Comparison of ENCODE assay signal across 8 cellular contexts in the genomic region with DNA sequence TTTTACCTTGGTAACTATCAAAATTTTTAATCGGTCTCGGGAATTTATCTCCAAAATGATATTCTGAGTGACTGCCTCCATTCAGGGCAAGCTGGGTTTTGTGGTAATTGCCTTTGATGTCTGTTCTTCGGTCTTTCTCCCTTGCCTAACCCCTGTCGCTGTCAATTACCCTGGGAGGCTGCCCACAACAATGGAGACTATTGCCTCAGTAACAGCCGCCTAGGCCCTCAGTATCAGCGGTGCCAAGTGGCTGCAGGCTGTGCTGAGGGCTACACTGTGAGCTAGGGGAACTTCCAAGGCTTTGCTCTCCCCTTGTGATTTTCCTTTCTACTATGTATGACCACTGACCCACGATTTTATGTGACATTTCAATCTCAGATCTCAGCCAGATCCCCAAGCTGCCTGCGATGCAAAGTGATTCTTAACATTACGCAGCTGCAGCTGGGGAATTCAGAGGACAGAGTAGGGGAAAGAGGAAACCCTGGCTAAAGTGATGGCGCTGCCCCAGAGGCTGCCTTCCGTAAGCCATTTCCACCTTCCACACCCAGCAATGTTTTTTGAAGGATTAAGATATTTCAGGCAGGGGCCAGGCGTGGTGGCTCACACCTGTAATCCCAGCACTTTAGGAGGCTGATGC. TPM values are rescaled to one million over a fixed set of nuclear protein-coding genes. Genes with fewer than 3 reads are reported as not detected.
DNase-seq lines count a peak whose midpoint lies in the region; ATAC-seq and TF ChIP-seq lines count a peak whose summit lies in the region.

No MANE protein-coding gene starts in this region.

- intact Hi-C loops in OCI-LY7 (cut with micrococcal nuclease; ENCODE audit: unreplicated experiment), result no loop called here
- intact Hi-C loops in head of caudate nucleus (cut with DNase I), result no loop called here
- intact Hi-C loops in CD4-positive, alpha-beta T cell (cut with DNase I, micrococcal nuclease), result no loop called here
- intact Hi-C loops in activated CD4-positive, alpha-beta T cell treated with anti-CD3 and anti-CD28 coated beads for 36 hours (cut with DNase I, micrococcal nuclease), result no loop called here

- ATAC-seq in stimulated activated naive CD8-positive, alpha-beta T cell treated with anti-CD3 and anti-CD28 coated beads, Interleukin-15, amount 100 ng/mL, for 72 hours, result peak; percentile 70
- ATAC-seq in CD4-positive, alpha-beta T cell (ENCODE audit: poor library complexity), result no peak
- ATAC-seq in GM18498 (IDR thresholded peaks at IDR 0.05; ENCODE audit: unreplicated experiment), result no peak
- ATAC-seq in activated CD4-positive, alpha-beta T cell treated with anti-CD3 and anti-CD28 coated beads for 36 hours, result no peak

- H4K20me1 ChIP-seq in OCI-LY7 (ENCODE audit: insufficient read depth, low read length), result no peaks in the 10 kb centered on the region

- peak overlapping the region; percentile 68; the same call in 1 of the 2 replicates for H2AFZ ChIP-seq in OCI-LY7 (ENCODE audit: low read length)

- H3K79me2 ChIP-seq in OCI-LY7 (ENCODE audit: insufficient read depth, low read depth, low read length), result no peaks in the 10 kb centered on the region

- no peaks in the 10 kb centered on the region for H3K9me3 ChIP-seq in OCI-LY7 (ENCODE audit: low read length)
- H3K9me3 ChIP-seq in CD4-positive, alpha-beta T cell (ENCODE audit: control insufficient read depth, low read length), result no peaks in the 10 kb centered on the region

- peaks cover 7% of the 10 kb centered on the region for H3K4me1 Mint-ChIP-seq in stimulated activated naive CD8-positive, alpha-beta T cell treated with anti-CD3 and anti-CD28 coated beads, Interleukin-15, amount 100 ng/mL, for 72 hours
- peaks cover 9% of the 10 kb centered on the region for H3K4me1 Mint-ChIP-seq in CD4-positive, alpha-beta T cell (ENCODE audit: low read depth)
- peaks cover 7% of the 10 kb centered on the region for H3K4me1 Mint-ChIP-seq in activated CD4-positive, alpha-beta T cell treated with anti-CD3 and anti-CD28 coated beads for 36 hours

- H3K36me3 Mint-ChIP-seq in CD4-positive, alpha-beta T cell (ENCODE audit: low read depth), result no peaks in the 10 kb centered on the region
- H3K36me3 Mint-ChIP-seq in activated CD4-positive, alpha-beta T cell treated with anti-CD3 and anti-CD28 coated beads for 36 hours (ENCODE audit: low read depth), result no peaks in the 10 kb centered on the region

- H3K9me2 ChIP-seq in OCI-LY7 (ENCODE audit: insufficient read depth, low read length), result no peaks in the 10 kb centered on the region

- no peaks in the 10 kb centered on the region for H3K36me3 ChIP-seq in OCI-LY7 (ENCODE audit: insufficient read depth, low read length)

- no peak overlapping the region for H3K27ac Mint-ChIP-seq in stimulated activated naive CD8-positive, alpha-beta T cell treated with anti-CD3 and anti-CD28 coated beads, Interleukin-15, amount 100 ng/mL, for 72 hours
- H3K27ac Mint-ChIP-seq in CD4-positive, alpha-beta T cell, result no peak overlapping the region
- H3K27ac Mint-ChIP-seq in activated CD4-positive, alpha-beta T cell treated with anti-CD3 and anti-CD28 coated beads for 36 hours, result no peak overlapping the region

- BruUV-seq in OCI-LY7 (replicated peaks; lab: Mats Ljungman, UMichigan), result no TSS peak

- POLR2A ChIA-PET in OCI-LY7 (lab: Charles Lee), result interaction anchor here (0.6 to 1.7 kb wide), 4 partner anchors 11 to 39 kb away, joined by 3 to 4 read pairs (median 4); no protein-coding TSS in a partner anchor
- POLR2A ChIA-PET in CD4-positive, alpha-beta T cell (lab: Charles Lee), result no interaction called here
- POLR2A ChIA-PET in activated CD4-positive, alpha-beta T cell treated with anti-CD3 and anti-CD28 coated beads for 36 hours (lab: Charles Lee), result no interaction called here

- H3K9me3 Mint-ChIP-seq in stimulated activated naive CD8-positive, alpha-beta T cell treated with anti-CD3 and anti-CD28 coated beads, Interleukin-15, amount 100 ng/mL, for 72 hours, result no peaks in the 10 kb centered on the region
- H3K9me3 Mint-ChIP-seq in CD4-positive, alpha-beta T cell, result no peaks in the 10 kb centered on the region
- no peaks in the 10 kb centered on the region for H3K9me3 Mint-ChIP-seq in activated CD4-positive, alpha-beta T cell treated with anti-CD3 and anti-CD28 coated beads for 36 hours (ENCODE audit: low read depth)

- TF ChIP-seq CTCF in OCI-LY7 (conservative IDR thresholded peaks at IDR 0.05; ENCODE audit: low read length), result no peak
- TF ChIP-seq CTCF in CD4-positive, alpha-beta T cell (IDR thresholded peaks at IDR 0.05), result no peak

- no peak overlapping the region for H3K4me2 ChIP-seq in OCI-LY7 (ENCODE audit: low read length)

- no peaks in the 10 kb centered on the region for H3K27me3 Mint-ChIP-seq in stimulated activated naive CD8-positive, alpha-beta T cell treated with anti-CD3 and anti-CD28 coated beads, Interleukin-15, amount 100 ng/mL, for 72 hours
- H3K27me3 Mint-ChIP-seq in CD4-positive, alpha-beta T cell, result peaks cover 4% of the 10 kb centered on the region
- no peaks in the 10 kb centered on the region for H3K27me3 Mint-ChIP-seq in activated CD4-positive, alpha-beta T cell treated with anti-CD3 and anti-CD28 coated beads for 36 hours

- CTCF ChIA-PET in OCI-LY7 (lab: Charles Lee; ENCODE audit: unreplicated experiment), result no interaction called here
- CTCF ChIA-PET in CD4-positive, alpha-beta T cell (lab: Charles Lee), result no interaction called here
- CTCF ChIA-PET in activated CD4-positive, alpha-beta T cell treated with anti-CD3 and anti-CD28 coated beads for 36 hours (lab: Charles Lee), result interaction anchor here (0.6 kb wide), 1 partner anchor 646 kb away, joined by 4 read pairs; no protein-coding TSS in a partner anchor

- no peaks in the 10 kb centered on the region for H3K27me3 ChIP-seq in CD4-positive, alpha-beta T cell (ENCODE audit: control insufficient read depth, insufficient read depth, low read length)

- H3K4me1 ChIP-seq in OCI-LY7 (ENCODE audit: insufficient read depth, low read length, poor library complexity, severe bottlenecking), result peaks cover 18% of the 10 kb centered on the region

- no peak overlapping the region for H3K27ac ChIP-seq in OCI-LY7 (ENCODE audit: low read depth, low read length, poor library complexity, severe bottlenecking)
- H3K27ac ChIP-seq in CD4-positive, alpha-beta T cell (ENCODE audit: low read depth, low read length), result no peak overlapping the region

- no peak overlapping the region for H3K4me3 ChIP-seq in OCI-LY7 (ENCODE audit: low read depth, low read length, poor library complexity, severe bottlenecking)

- DNase-seq in NOMO-1 treated with DMSO at 0.1 percent for 48 hours (lab: John Stamatoyannopoulos, UW; ENCODE audit: unreplicated experiment) (peak; percentile 10), NOMO-1 (lab: John Stamatoyannopoulos, UW; ENCODE audit: unreplicated experiment in 2 of 2) (no peak), OCI-LY7 (ENCODE audit: low spot score) (no peak), head of caudate nucleus (peak in 38 of 42 donors; percentile 7 to 65 (median 37))
- DNase-seq in stimulated activated naive CD8-positive, alpha-beta T cell treated with anti-CD3 and anti-CD28 coated beads, Interleukin-15, amount 100 ng/mL, for 72 hours, result no peak
- DNase-seq in CD4-positive, alpha-beta T cell, result no peak
- no peak for DNase-seq in activated CD4-positive, alpha-beta T cell treated with anti-CD3 and anti-CD28 coated beads for 36 hours

- H3K4me3 Mint-ChIP-seq in stimulated activated naive CD8-positive, alpha-beta T cell treated with anti-CD3 and anti-CD28 coated beads, Interleukin-15, amount 100 ng/mL, for 72 hours, result peak overlapping the region in 1 of 2 donors; percentile 19
- no peak overlapping the region for H3K4me3 Mint-ChIP-seq in CD4-positive, alpha-beta T cell
- H3K4me3 Mint-ChIP-seq in activated CD4-positive, alpha-beta T cell treated with anti-CD3 and anti-CD28 coated beads for 36 hours, result no peak overlapping the region

RNA-seq across cellular contexts. Expression of gene REST, which starts 36.2 kb away (rescaled TPM):
- total RNA-seq in OCI-LY7 (2014; rRNA removed; shearing (Covaris generic)), result 26.7 and 27.3 TPM in 2 replicates
- 39.2 and 41.8 TPM in 2 replicates for total RNA-seq in OCI-LY7 (2022)
- total RNA-seq in CD4-positive, alpha-beta T cell, result 10 to 100 TPM; 56.8 to 57.6 TPM
- total RNA-seq in activated CD4-positive, alpha-beta T cell treated with anti-CD3 and anti-CD28 coated beads for 36 hours, result 10 to 100 TPM; 44.0 to 44.9 TPM

RNA-seq across cellular contexts. Expression of gene SPINK2, which starts 50.0 kb away (rescaled TPM):
- 9.5 and 15.1 TPM in 2 replicates for total RNA-seq in OCI-LY7 (2014; rRNA removed; shearing (Covaris generic))
- total RNA-seq in OCI-LY7 (2022), result 3.0 and 5.2 TPM in 2 replicates
- total RNA-seq in CD4-positive, alpha-beta T cell, result 1 to 10 TPM; 4.0 to 5.2 TPM
- total RNA-seq in activated CD4-positive, alpha-beta T cell treated with anti-CD3 and anti-CD28 coated beads for 36 hours, result 1 to 10 TPM; 1.3 to 1.9 TPM

Comparison
In these comparisons a context has a peak if more than half of its experiments do, and no peak if none do; other contexts are left out.
1. DNase-seq: peak in NOMO-1 treated with DMSO at 0.1 percent for 48 hours (single experiment) and head of caudate nucleus (38 of 42); none in NOMO-1 (0 of 2), OCI-LY7 (single experiment), stimulated activated naive CD8-positive, alpha-beta T cell treated with anti-CD3 and anti-CD28 coated beads, Interleukin-15, amount 100 ng/mL, for 72 hours (0 of 2), CD4-positive, alpha-beta T cell (0 of 10) and activated CD4-positive, alpha-beta T cell treated with anti-CD3 and anti-CD28 coated beads for 36 hours (single experiment).